ENCODE assay signal across 9 cellular contexts in the genomic region with DNA sequence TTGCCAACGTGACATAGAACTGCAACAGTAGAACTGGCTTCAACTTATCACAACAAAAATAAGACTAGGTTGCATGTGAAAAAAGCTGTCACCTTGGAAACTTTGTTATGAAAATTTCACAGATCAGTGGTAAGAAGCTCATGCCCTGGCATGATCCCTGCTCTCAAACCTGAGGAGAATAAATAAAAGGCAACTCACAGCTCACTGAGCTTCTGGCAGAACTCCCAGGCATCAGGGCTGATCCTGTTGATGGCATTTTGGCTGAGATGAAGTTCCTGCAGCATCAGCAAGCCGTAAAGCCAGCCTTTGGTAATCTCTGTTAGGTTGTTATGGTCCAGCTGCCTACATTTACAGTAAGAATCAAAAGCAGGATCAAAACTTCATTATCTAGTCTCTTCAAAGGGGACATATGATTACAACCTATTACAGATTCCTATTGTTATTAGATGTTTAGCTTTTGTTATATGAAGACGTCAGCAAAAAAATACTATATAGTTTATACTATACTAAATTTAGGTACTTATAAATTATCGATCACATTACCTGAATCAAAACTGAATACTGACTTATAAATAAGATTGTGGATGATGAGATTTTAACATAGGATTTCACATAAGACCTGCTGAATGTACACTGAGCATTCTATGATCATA. TPM values are rescaled to one million over a fixed set of nuclear protein-coding genes. Genes with fewer than 3 reads are reported as not detected.
DNase-seq lines count a peak whose midpoint lies in the region; ATAC-seq and TF ChIP-seq lines count a peak whose summit lies in the region.
"Had no signal": no experiment of that assay in that cellular context is flagged by ENCODE, and none has a peak within 500 bp of the region (broad histone marks: within the 10 kb centered on the region; RNA-seq: fewer than 3 reads in every experiment).

No MANE protein-coding gene starts in this region.

- no peaks in the 10 kb centered on the region for H3K27me3 Mint-ChIP-seq in natural killer cell (ENCODE audit: low read depth in 2 of 2)
- H3K27me3 Mint-ChIP-seq in naive thymus-derived CD4-positive, alpha-beta T cell = no peaks in the 10 kb centered on the region

- H3K27ac Mint-ChIP-seq in natural killer cell = no peak overlapping the region
- H3K27ac Mint-ChIP-seq in naive thymus-derived CD4-positive, alpha-beta T cell = no peak overlapping the region

- no peak overlapping the region for H2AFZ ChIP-seq in fibroblast of lung (ENCODE audit: low read length)

- H3K4me2 ChIP-seq in fibroblast of lung (ENCODE audit: extremely low read depth, insufficient read depth, low read length) = no peak overlapping the region

- no peak overlapping the region for H3K27ac ChIP-seq in fibroblast of lung (ENCODE audit: insufficient read depth, low read length)
- no peak overlapping the region for H3K27ac ChIP-seq in naive thymus-derived CD4-positive, alpha-beta T cell (ENCODE audit: low read depth, low read length)

- no peak for ATAC-seq in natural killer cell
- no peak for ATAC-seq in activated CD4-positive, CD25-positive, alpha-beta regulatory T cell treated with anti-CD3 and anti-CD28 coated beads, Interleukin-2, amount 50 U/mL, for 24 hours
- no peak for ATAC-seq in naive thymus-derived CD4-positive, alpha-beta T cell

- no peak overlapping the region for H3K9ac ChIP-seq in fibroblast of lung (ENCODE audit: insufficient read depth, low read length)

- peaks cover 2% of the 10 kb centered on the region for H3K4me1 ChIP-seq in fibroblast of lung (ENCODE audit: control insufficient read depth, extremely low read depth, insufficient read depth, low read length)
- H3K4me1 ChIP-seq in naive thymus-derived CD4-positive, alpha-beta T cell (ENCODE audit: control insufficient read depth in 2 of 2, insufficient read depth in 2 of 2, low read length in 2 of 2) = no peaks in the 10 kb centered on the region

- CTCF ChIA-PET in naive thymus-derived CD4-positive, alpha-beta T cell (lab: Charles Lee) = no interaction called here

- H3K4me3 Mint-ChIP-seq in natural killer cell = no peak overlapping the region
- no peak overlapping the region for H3K4me3 Mint-ChIP-seq in naive thymus-derived CD4-positive, alpha-beta T cell

- H3K27me3 ChIP-seq in fibroblast of lung (ENCODE audit: control insufficient read depth, insufficient read depth, low read length) = no peaks in the 10 kb centered on the region
- no peaks in the 10 kb centered on the region for H3K27me3 ChIP-seq in naive thymus-derived CD4-positive, alpha-beta T cell (ENCODE audit: control insufficient read depth in 2 of 2, insufficient read depth in 2 of 2, low read length in 2 of 2)

- H4K20me1 ChIP-seq in fibroblast of lung (ENCODE audit: control insufficient read depth, extremely low read depth, insufficient read depth, low read length) = no peaks in the 10 kb centered on the region

- H3K36me3 Mint-ChIP-seq in natural killer cell = no peaks in the 10 kb centered on the region
- no peaks in the 10 kb centered on the region for H3K36me3 Mint-ChIP-seq in naive thymus-derived CD4-positive, alpha-beta T cell

- in situ Hi-C loops in G401 (cut with HindIII; ENCODE audit: low sequenced_read_pairs) = no loop called here

- no peaks in the 10 kb centered on the region for H3K4me1 Mint-ChIP-seq in natural killer cell
- no peaks in the 10 kb centered on the region for H3K4me1 Mint-ChIP-seq in naive thymus-derived CD4-positive, alpha-beta T cell

- TF ChIP-seq CTCF in fibroblast of lung (conservative IDR thresholded peaks at IDR 0.05 in 1 of 2, IDR thresholded peaks at IDR 0.05 in 1 of 2; ENCODE audit: low read depth in 1 of 2, low read length in 2 of 2) = no peak
- no peak for TF ChIP-seq CTCF in natural killer cell (IDR thresholded peaks at IDR 0.05)

- DNase-seq in G401 (ENCODE audit: low spot score) = peak; percentile 69
- peak; percentile 16 for DNase-seq in NCI-H748 treated with DMSO at 0.1 percent for 48 hours (lab: John Stamatoyannopoulos, UW)
- DNase-seq in fibroblast of lung (ENCODE audit: low read depth in 2 of 2) = peak; percentile 80 to 84
- peak; percentile 85 for DNase-seq in pons (ENCODE audit: low spot score)
- DNase-seq in natural killer cell = no peak
- no peak for DNase-seq in naive thymus-derived CD4-positive, alpha-beta T cell
- no peak for DNase-seq in NCI-H524 (lab: John Stamatoyannopoulos, UW)

- no peak overlapping the region for H3K4me3 ChIP-seq in fibroblast of lung (replicated peaks in 1 of 4; ENCODE audit: control extremely low read depth in 1 of 4, insufficient read depth in 1 of 4, low read depth in 3 of 4, low read length in 4 of 4)
- H3K4me3 ChIP-seq in naive thymus-derived CD4-positive, alpha-beta T cell (ENCODE audit: low read length) = no peak overlapping the region
- H3K4me3 ChIP-seq: skin epidermis had no signal

- H3K79me2 ChIP-seq in fibroblast of lung (ENCODE audit: control insufficient read depth, insufficient read depth, low read length) = peaks cover 2% of the 10 kb centered on the region

- H3K9me3 ChIP-seq in fibroblast of lung (ENCODE audit: control insufficient read depth, insufficient read depth, low read depth, low read length) = no peaks in the 10 kb centered on the region
- H3K9me3 ChIP-seq in naive thymus-derived CD4-positive, alpha-beta T cell (ENCODE audit: control insufficient read depth in 2 of 3, low read length in 3 of 3) = no peaks in the 10 kb centered on the region

- H3K36me3 ChIP-seq in fibroblast of lung (ENCODE audit: control insufficient read depth, insufficient read depth, low read length) = peaks cover 6% of the 10 kb centered on the region
- H3K36me3 ChIP-seq in naive thymus-derived CD4-positive, alpha-beta T cell (ENCODE audit: control insufficient read depth in 2 of 3, insufficient read depth in 3 of 3, low read length in 3 of 3) = no peaks in the 10 kb centered on the region

- intact Hi-C loops in natural killer cell (cut with micrococcal nuclease) = no loop called here
- intact Hi-C loops in naive thymus-derived CD4-positive, alpha-beta T cell (cut with micrococcal nuclease) = no loop called here

- H3K9me3 Mint-ChIP-seq in natural killer cell = peaks cover 0 to 3% of the 10 kb centered on the region in 2 donors
- H3K9me3 Mint-ChIP-seq in naive thymus-derived CD4-positive, alpha-beta T cell = peaks cover 0 to 2% (median 0%) of the 10 kb centered on the region in 11 donors

- POLR2A ChIA-PET in naive thymus-derived CD4-positive, alpha-beta T cell (lab: Charles Lee) = no interaction called here

RNA-seq across cellular contexts. Expression of a gene that starts 32.0 kb away (rescaled TPM):
- 0.58 and 0.74 TPM in 2 replicates for total RNA-seq in G401 (2014; rRNA removed; shearing (Covaris generic))
- total RNA-seq in fibroblast of lung (65.7 and 118 TPM in 2 replicates), natural killer cell (under 1 TPM in 1 of 3 donors, not detected in 2; 0.18 TPM)
- polyA plus RNA-seq in fibroblast of lung = 26.2 and 37.1 TPM in 2 replicates
- polyA plus RNA-seq in fibroblast of lung (2012) = 14.0 and 18.7 TPM in 2 replicates
- polyA minus RNA-seq in fibroblast of lung (ENCODE audit: low replicate concordance) = 25.5 and 36.1 TPM in 2 replicates
- under 1 TPM in 1 of 5 experiments, not detected in 4; 0.24 TPM for total RNA-seq in naive thymus-derived CD4-positive, alpha-beta T cell
- not detected for polyA plus RNA-seq in naive thymus-derived CD4-positive, alpha-beta T cell

Comparison
In these comparisons a context has a peak if more than half of its experiments do, and no peak if none do; other contexts are left out.
1. DNase-seq: peak in G401 (single experiment), NCI-H748 treated with DMSO at 0.1 percent for 48 hours (single experiment), fibroblast of lung (2 of 2) and pons (single experiment); none in natural killer cell (single experiment), naive thymus-derived CD4-positive, alpha-beta T cell (0 of 9) and NCI-H524 (0 of 2).
2. RNA of a gene that starts 32.0 kb away (total RNA-seq): 65.7 to 118 TPM in fibroblast of lung; 0.58 to 0.74 TPM in G401, 0.18 TPM in natural killer cell and 0.24 TPM in naive thymus-derived CD4-positive, alpha-beta T cell; every median in the first group is over 10 times any median in the second.